Comparison of ENCODE assay signal across 15 cellular contexts in genomic region chr17:15143524-15143923, GRCh38.
DNase-seq lines count a peak whose midpoint lies in the region; ATAC-seq and TF ChIP-seq lines count a peak whose summit lies in the region.
"Had no signal": no experiment of that assay in that cellular context is flagged by ENCODE, and none has a peak within 500 bp of the region (broad histone marks: within the 10 kb centered on the region; RNA-seq: fewer than 3 reads in every experiment).

No MANE protein-coding gene starts in this region.

- TF ChIP-seq POLR2A in esophagus muscularis mucosa (IDR thresholded peaks at IDR 0.05; ENCODE audit: low read depth) = no peak
- TF ChIP-seq POLR2A in GM18505 (IDR thresholded peaks at IDR 0.05; ENCODE audit: borderline replicate concordance, extremely low read depth, insufficient read depth, insufficient read length) = no peak

- H3K79me2 ChIP-seq in H9 (ENCODE audit: insufficient read depth, low read length) = no peaks in the 10 kb centered on the region
- H3K79me2 ChIP-seq in mesendoderm (ENCODE audit: control insufficient read depth, insufficient read depth, low read length) = no peaks in the 10 kb centered on the region

- H3K27ac Mint-ChIP-seq in H9 (no peak overlapping the region), Calu3 (ENCODE audit: unreplicated experiment) (no peak overlapping the region)
- H3K27ac Mint-ChIP-seq: CD8-positive, alpha-beta memory T cell had no signal

- H3K56ac ChIP-seq in H9 (ENCODE audit: insufficient read length, low read depth, low read length) (no peak overlapping the region), mesendoderm (ENCODE audit: low read length) (no peak overlapping the region)

- ATAC-seq in GM18505 (IDR thresholded peaks at IDR 0.05; ENCODE audit: unreplicated experiment) = no peak
- ATAC-seq in HG02759 (IDR thresholded peaks at IDR 0.05; ENCODE audit: unreplicated experiment) = no peak
- ATAC-seq: GM12878, HepG2 had no signal

- H2BK15ac ChIP-seq in H9 (ENCODE audit: low read depth, low read length) (no peak overlapping the region), mesendoderm (replicated peaks; ENCODE audit: low read depth) (no peak overlapping the region)

- H3K4me1 Mint-ChIP-seq in H9 (no peaks in the 10 kb centered on the region), Calu3 (ENCODE audit: low read depth, unreplicated experiment) (no peaks in the 10 kb centered on the region)
- H3K4me1 Mint-ChIP-seq: CD8-positive, alpha-beta memory T cell had no signal

- TF ChIP-seq EP300 in esophagus muscularis mucosa (IDR thresholded peaks at IDR 0.05) = no peak

- no peak overlapping the region for H2AFZ ChIP-seq in H9 (ENCODE audit: low read length)

- H3K14ac ChIP-seq in H9 (ENCODE audit: insufficient read depth, low read length) = no peak overlapping the region

- intact Hi-C loops in esophagus muscularis mucosa (cut with DNase I) = no loop called here
- intact Hi-C loops in Calu3 (cut with micrococcal nuclease; ENCODE audit: unreplicated experiment) = no loop called here

- no peak overlapping the region for H2BK12ac ChIP-seq in H9 (ENCODE audit: insufficient read length, low read depth, low read length)

- H3K9me3 Mint-ChIP-seq in H9 (peaks cover 0 to 6% of the 10 kb centered on the region in 2 experiments; a peak in 3 of 5 replicates), Calu3 (ENCODE audit: low read depth, unreplicated experiment) (peaks cover 8% of the 10 kb centered on the region)
- H3K9me3 Mint-ChIP-seq: CD8-positive, alpha-beta memory T cell had no signal

- H3K27me3 ChIP-seq in H9 (ENCODE audit: insufficient read depth, low read length) = no peaks in the 10 kb centered on the region
- peaks cover 0 to 14% (median 0%) of the 10 kb centered on the region in 4 donors for H3K27me3 ChIP-seq in esophagus muscularis mucosa
- H3K27me3 ChIP-seq in mesendoderm (ENCODE audit: insufficient read depth, low read length, poor library complexity) = no peaks in the 10 kb centered on the region

- H3K4ac ChIP-seq in H9 (ENCODE audit: low read depth, low read length) (no peak overlapping the region), mesendoderm (ENCODE audit: low read depth, low read length) (no peak overlapping the region)

- H3K27ac ChIP-seq in H9 (ENCODE audit: insufficient read length, low read depth, low read length) = no peak overlapping the region
- H3K27ac ChIP-seq in esophagus muscularis mucosa (replicated peaks in 1 of 4) = no peak overlapping the region
- no peak overlapping the region for H3K27ac ChIP-seq in mesendoderm (ENCODE audit: low read depth, low read length)
- H3K27ac ChIP-seq: A549 had no signal

- H3K4me1 ChIP-seq in H9 (ENCODE audit: insufficient read depth, low read length) = no peaks in the 10 kb centered on the region
- H3K4me1 ChIP-seq in esophagus muscularis mucosa = no peaks in the 10 kb centered on the region
- no peaks in the 10 kb centered on the region for H3K4me1 ChIP-seq in mesendoderm (ENCODE audit: control insufficient read depth, low read depth, low read length)
- H3K4me1 ChIP-seq: A549, Caco-2 had no signal

- H2AK5ac ChIP-seq in H9 (ENCODE audit: insufficient read length, low read length) = no peak overlapping the region
- H2AK5ac ChIP-seq in mesendoderm (ENCODE audit: low read length) = no peak overlapping the region

- in situ Hi-C loops in SK-MEL-5 (cut with HindIII; ENCODE audit: low pct_unique_long_range_greater_than_20kb, low sequenced_read_pairs) = no loop called here

- H4K91ac ChIP-seq in H9 (ENCODE audit: insufficient read length, low read depth, low read length) = no peak overlapping the region

- TF ChIP-seq CTCF in H9 (conservative IDR thresholded peaks at IDR 0.05) (peak; percentile 59), esophagus muscularis mucosa (IDR thresholded peaks at IDR 0.05) (no peak), Calu3 (IDR thresholded peaks at IDR 0.05; ENCODE audit: unreplicated experiment) (no peak)

- H3K9ac ChIP-seq in H9 (ENCODE audit: extremely low read depth, insufficient read length, low read length) (no peak overlapping the region), mesendoderm (ENCODE audit: low read length) (no peak overlapping the region)

- WGBS in H9 (ENCODE audit: extremely low coverage, insufficient read length, low lambda C conversion rate) = no CpG with 5 or more reads among the region's 6 CpGs
- 87% methylated on average over 6 of the region's 6 CpGs for WGBS in esophagus muscularis mucosa
- WGBS in mesendoderm (ENCODE audit: extremely low coverage, insufficient coverage, low lambda C conversion rate) = no CpG with 5 or more reads among the region's 6 CpGs

- no peaks in the 10 kb centered on the region for H3K9me3 ChIP-seq in H9 (ENCODE audit: control insufficient read depth, low read depth, low read length)
- no peaks in the 10 kb centered on the region for H3K9me3 ChIP-seq in esophagus muscularis mucosa
- H3K9me3 ChIP-seq: A549, Caco-2 had no signal

- H3T11ph ChIP-seq in H9 (ENCODE audit: low read length) = no peak overlapping the region

- H2BK120ac ChIP-seq in H9 (ENCODE audit: low read depth, low read length, poor library complexity, severe bottlenecking) = no peak overlapping the region
- no peak overlapping the region for H2BK120ac ChIP-seq in mesendoderm (ENCODE audit: low read depth, low read length)

- no peak overlapping the region for H2BK5ac ChIP-seq in H9 (ENCODE audit: insufficient read length, low read length)
- no peak overlapping the region for H2BK5ac ChIP-seq in mesendoderm (ENCODE audit: low read length)

- H3K27me3 Mint-ChIP-seq in H9 (ENCODE audit: low read depth) (no peaks in the 10 kb centered on the region), Calu3 (ENCODE audit: unreplicated experiment) (no peaks in the 10 kb centered on the region)

- H3K79me1 ChIP-seq in H9 (ENCODE audit: insufficient read depth, low read depth, low read length, poor library complexity, severe bottlenecking) (no peaks in the 10 kb centered on the region), mesendoderm (ENCODE audit: low read length) (no peaks in the 10 kb centered on the region)

- H3K4me3 ChIP-seq in esophagus muscularis mucosa (no peak overlapping the region), mesendoderm (ENCODE audit: low read length) (no peak overlapping the region)
- H3K4me3 ChIP-seq: A549, GM12878 had no signal

- BruUV-seq in Calu3 (replicated peaks; lab: Mats Ljungman, UMichigan) = no TSS peak

- no peaks in the 10 kb centered on the region for H3K23me2 ChIP-seq in H9 (ENCODE audit: insufficient read length, low read depth, low read length, poor library complexity, severe bottlenecking)

- DNase-seq in H9 = peak; percentile 72
- DNase-seq in SK-MEL-5 (ENCODE audit: low read depth, low spot score) = peak; percentile 27
- DNase-seq in esophagus muscularis mucosa (ENCODE audit: extremely low spot score) = peak; percentile 39
- DNase-seq in mesendoderm = peak; percentile 60
- DNase-seq in Calu3 = no peak
- DNase-seq in T-helper 9 cell = no peak
- DNase-seq: Caco-2; CD8-positive, alpha-beta memory T cell; DMS 273 treated with DMSO at 0.1 percent for 48 hours; DMS79 had no signal

- H3K4me2 ChIP-seq in H9 (ENCODE audit: insufficient read depth, insufficient read length, low read length) (no peak overlapping the region), mesendoderm (ENCODE audit: low read length) (no peak overlapping the region)
- H3K4me2 ChIP-seq: A549 had no signal

- H3K36me3 Mint-ChIP-seq in H9 (ENCODE audit: insufficient read depth in 1 of 3, low read depth in 3 of 3) = peaks cover 0 to 3% (median 2%) of the 10 kb centered on the region in 3 experiments; a peak in 4 of 7 replicates
- H3K36me3 Mint-ChIP-seq in Calu3 (ENCODE audit: insufficient read depth, unreplicated experiment) = no peaks in the 10 kb centered on the region
- H3K36me3 Mint-ChIP-seq: CD8-positive, alpha-beta memory T cell had no signal

- H3K36me3 ChIP-seq in esophagus muscularis mucosa = no peaks in the 10 kb centered on the region
- H3K36me3 ChIP-seq in mesendoderm (ENCODE audit: control insufficient read depth, insufficient read depth, low read length) = no peaks in the 10 kb centered on the region

- H4K5ac ChIP-seq in H9 (ENCODE audit: insufficient read length, low read depth, low read length) (no peak overlapping the region), mesendoderm (ENCODE audit: low read length) (no peak overlapping the region)

- no peak overlapping the region for H4K8ac ChIP-seq in H9 (replicated peaks; ENCODE audit: insufficient read length, low read depth, low read length)
- no peak overlapping the region for H4K8ac ChIP-seq in mesendoderm (ENCODE audit: low read depth, low read length)

- H2BK20ac ChIP-seq in H9 (ENCODE audit: low read depth, low read length, poor library complexity, severe bottlenecking) = no peak overlapping the region

- H4K20me1 ChIP-seq in H9 (ENCODE audit: control insufficient read depth, insufficient read depth, insufficient read length) = no peaks in the 10 kb centered on the region

- H3K4me3 Mint-ChIP-seq in H9 (no peak overlapping the region), Calu3 (ENCODE audit: low read depth, unreplicated experiment) (no peak overlapping the region)
- H3K4me3 Mint-ChIP-seq: CD8-positive, alpha-beta memory T cell had no signal

- H3K23ac ChIP-seq in H9 (ENCODE audit: insufficient read length, low read depth, low read length) (no peak overlapping the region), mesendoderm (ENCODE audit: low read length) (no peak overlapping the region)

- CTCF ChIA-PET in Calu3 (lab: Charles Lee) = no interaction called here

- H3K18ac ChIP-seq in H9 (ENCODE audit: insufficient read length, low read depth, low read length) (no peak overlapping the region), mesendoderm (ENCODE audit: low read length) (no peak overlapping the region)

Comparison
In these comparisons a context has a peak if more than half of its experiments do, and no peak if none do; other contexts are left out.
1. DNase-seq: peak in H9 (single experiment), SK-MEL-5 (single experiment), esophagus muscularis mucosa (single experiment) and mesendoderm (single experiment); none in Calu3 (single experiment) and T-helper 9 cell (single experiment).